14 cellular contexts compared by ENCODE assay signal in the genomic region with DNA sequence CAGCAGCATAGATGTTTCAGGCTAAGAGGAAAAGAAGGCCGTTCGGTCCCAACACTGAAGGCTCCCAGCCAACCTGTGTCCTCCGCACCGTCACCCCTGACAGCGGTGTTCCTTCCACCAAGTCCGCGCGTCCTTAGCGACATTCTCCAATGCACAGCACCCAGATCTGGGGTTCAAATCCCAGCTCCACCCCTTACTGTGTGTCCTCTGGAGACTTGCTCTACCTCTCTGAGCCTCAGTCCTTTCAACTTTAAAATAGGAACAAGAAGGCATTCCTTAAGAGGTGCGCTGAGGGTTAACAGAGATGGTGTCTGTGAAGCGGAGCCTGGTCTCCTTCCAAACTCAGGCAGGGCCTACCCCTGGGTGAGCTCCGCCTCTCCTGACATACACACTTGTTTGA.
"Had no signal": no experiment of that assay in that cellular context is flagged by ENCODE, and none has a peak within 500 bp of the region (broad histone marks: within the 10 kb centered on the region; RNA-seq: fewer than 3 reads in every experiment).

No MANE protein-coding gene starts in this region.

- DNase-seq: activated CD4-positive, alpha-beta T cell treated with anti-CD3 and anti-CD28 coated beads, Interleukin-2, amount 10 ng/mL, durations not matched to agents 7 days and 5 days; activated CD4-positive, CD25-positive, alpha-beta regulatory T cell; activated CD8-positive, alpha-beta memory T cell treated with anti-CD3 and anti-CD28 coated beads for 24 hours; activated naive CD4-positive, alpha-beta T cell treated with anti-CD3 and anti-CD28 coated beads, Interleukin-2, amount 10 ng/mL, durations not matched to agents 7 days and 5 days; activated T-cell treated with anti-CD3 and anti-CD28 coated beads for 4 hours; natural killer cell; T-helper 2 cell; tibial artery had no signal

- H3K4me1 Mint-ChIP-seq: activated CD4-positive, alpha-beta T cell treated with anti-CD3 and anti-CD28 coated beads, Interleukin-2, amount 10 ng/mL, durations not matched to agents 7 days and 5 days; activated naive CD4-positive, alpha-beta T cell treated with anti-CD3 and anti-CD28 coated beads, Interleukin-2, amount 10 ng/mL, durations not matched to agents 7 days and 5 days; activated T-helper 17 cell treated with anti-CD3 and anti-CD28 coated beads, Interleukin-2, amount 50 U/mL, for 72 hours; natural killer cell; stimulated activated effector memory CD8-positive, alpha-beta T cell treated with anti-CD3 and anti-CD28 coated beads, Interleukin-12 subunit alpha, Interleukin-12 subunit beta, amount 100 ng/mL, for 72 hours had no signal

- H3K36me3 Mint-ChIP-seq: activated naive CD4-positive, alpha-beta T cell treated with anti-CD3 and anti-CD28 coated beads, Interleukin-2, amount 10 ng/mL, durations not matched to agents 7 days and 5 days; natural killer cell; stimulated activated effector memory CD8-positive, alpha-beta T cell treated with anti-CD3 and anti-CD28 coated beads, Interleukin-12 subunit alpha, Interleukin-12 subunit beta, amount 100 ng/mL, for 72 hours had no signal

- ATAC-seq: activated T-helper 17 cell treated with anti-CD3 and anti-CD28 coated beads, Interleukin-2, amount 50 U/mL, for 72 hours; body of pancreas; natural killer cell; SK-N-SH treated with all-trans-retinoic acid at 6 μM for 48 hours; stimulated activated effector memory CD8-positive, alpha-beta T cell treated with anti-CD3 and anti-CD28 coated beads, Interleukin-12 subunit alpha, Interleukin-12 subunit beta, amount 100 ng/mL, for 72 hours had no signal

- H3K9me3 ChIP-seq: body of pancreas had no signal

- H3K27ac ChIP-seq: body of pancreas, skin epidermis, tibial artery had no signal

- H3K36me3 ChIP-seq: tibial artery had no signal

- H3K9me3 Mint-ChIP-seq: activated CD4-positive, alpha-beta T cell treated with anti-CD3 and anti-CD28 coated beads, Interleukin-2, amount 10 ng/mL, durations not matched to agents 7 days and 5 days; activated naive CD4-positive, alpha-beta T cell treated with anti-CD3 and anti-CD28 coated beads, Interleukin-2, amount 10 ng/mL, durations not matched to agents 7 days and 5 days; activated T-helper 17 cell treated with anti-CD3 and anti-CD28 coated beads, Interleukin-2, amount 50 U/mL, for 72 hours; natural killer cell; stimulated activated effector memory CD8-positive, alpha-beta T cell treated with anti-CD3 and anti-CD28 coated beads, Interleukin-12 subunit alpha, Interleukin-12 subunit beta, amount 100 ng/mL, for 72 hours had no signal

- H3K4me3 Mint-ChIP-seq: activated CD4-positive, alpha-beta T cell treated with anti-CD3 and anti-CD28 coated beads, Interleukin-2, amount 10 ng/mL, durations not matched to agents 7 days and 5 days; activated naive CD4-positive, alpha-beta T cell treated with anti-CD3 and anti-CD28 coated beads, Interleukin-2, amount 10 ng/mL, durations not matched to agents 7 days and 5 days; activated T-helper 17 cell treated with anti-CD3 and anti-CD28 coated beads, Interleukin-2, amount 50 U/mL, for 72 hours; natural killer cell; stimulated activated effector memory CD8-positive, alpha-beta T cell treated with anti-CD3 and anti-CD28 coated beads, Interleukin-12 subunit alpha, Interleukin-12 subunit beta, amount 100 ng/mL, for 72 hours had no signal

- H3K27me3 ChIP-seq: body of pancreas had no signal

- H3K4me3 ChIP-seq: body of pancreas, lung, skin epidermis, tibial artery had no signal

- H3K27ac Mint-ChIP-seq: activated CD4-positive, alpha-beta T cell treated with anti-CD3 and anti-CD28 coated beads, Interleukin-2, amount 10 ng/mL, durations not matched to agents 7 days and 5 days; activated naive CD4-positive, alpha-beta T cell treated with anti-CD3 and anti-CD28 coated beads, Interleukin-2, amount 10 ng/mL, durations not matched to agents 7 days and 5 days; activated T-helper 17 cell treated with anti-CD3 and anti-CD28 coated beads, Interleukin-2, amount 50 U/mL, for 72 hours; natural killer cell; stimulated activated effector memory CD8-positive, alpha-beta T cell treated with anti-CD3 and anti-CD28 coated beads, Interleukin-12 subunit alpha, Interleukin-12 subunit beta, amount 100 ng/mL, for 72 hours had no signal
